17 cellular contexts compared by ENCODE assay signal in the genomic region with DNA sequence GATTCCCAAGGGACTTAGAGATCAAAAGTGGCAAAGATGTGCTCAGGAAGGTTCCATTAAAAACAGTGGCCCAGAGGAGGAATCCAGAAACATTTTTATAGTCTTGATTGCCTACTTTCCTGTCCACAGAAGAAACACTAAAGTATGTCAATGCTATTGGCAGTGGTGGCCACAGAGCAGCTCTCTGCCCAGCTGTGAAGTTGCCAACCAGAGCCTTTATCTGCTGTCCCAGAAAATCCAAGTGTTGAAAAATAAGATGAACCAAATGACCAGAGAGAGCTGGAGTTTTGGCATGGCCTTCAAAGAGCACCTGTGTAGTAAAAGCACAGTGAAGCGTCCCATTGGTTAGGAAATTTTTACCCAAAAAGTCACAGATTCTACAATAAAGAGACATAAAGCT.
A peak's percentile ranks its signal among the peaks of the same experiment; 100 is the strongest.
DNase-seq lines count a peak whose midpoint lies in the region; ATAC-seq and TF ChIP-seq lines count a peak whose summit lies in the region.
"Had no signal": no experiment of that assay in that cellular context is flagged by ENCODE, and none has a peak within 500 bp of the region (broad histone marks: within the 10 kb centered on the region; RNA-seq: fewer than 3 reads in every experiment).

No MANE protein-coding gene starts in this region.

- DNase-seq in WTC11 (ENCODE audit: low spot score): no peak
- DNase-seq in adrenal gland: peak in 5 of 7 donors; percentile 30 to 66 (median 39)
- DNase-seq in lung (ENCODE audit: low spot score): no peak
- no peak for DNase-seq in stimulated activated effector memory CD8-positive, alpha-beta T cell treated with anti-CD3 and anti-CD28 coated beads, Interleukin-12 subunit alpha, Interleukin-12 subunit beta, amount 100 ng/mL, for 72 hours (ENCODE audit: low spot score in 2 of 2)
- DNase-seq in T-cell: no peak
- DNase-seq in MV-4-11 (lab: John Stamatoyannopoulos, UW): no peak
- DNase-seq in retina: no peak
- DNase-seq: ACHN; AML-193; Caco-2; CD4-positive, alpha-beta T cell; H7; HFFc6; IMR-90 had no signal

- H3K36me3 Mint-ChIP-seq in WTC11 (no peaks in the 10 kb centered on the region), T-cell (peaks cover 72% of the 10 kb centered on the region)
- peaks cover 46% of the 10 kb centered on the region for H3K36me3 Mint-ChIP-seq in stimulated activated effector memory CD8-positive, alpha-beta T cell treated with anti-CD3 and anti-CD28 coated beads, Interleukin-12 subunit alpha, Interleukin-12 subunit beta, amount 100 ng/mL, for 72 hours

- ATAC-seq in WTC11 (no peak), lung (ENCODE audit: insufficient read depth, low FRiP score) (no peak), T-cell (replicated peaks in 1 of 4) (no peak)
- no peak for ATAC-seq in stimulated activated effector memory CD8-positive, alpha-beta T cell treated with anti-CD3 and anti-CD28 coated beads, Interleukin-12 subunit alpha, Interleukin-12 subunit beta, amount 100 ng/mL, for 72 hours
- ATAC-seq: GM23338, HCT116 had no signal

- WGBS in adrenal gland, 4 donors: 56 to 79% (median 69%) methylated on average over 1 of the region's 1 CpG
- 98 to 100% methylated on average over 1 of the region's 1 CpG for WGBS in lung, 2 donors

- no peaks in the 10 kb centered on the region for H3K9me3 ChIP-seq in adrenal gland (replicated peaks in 1 of 3)
- H3K9me3 ChIP-seq in lung (ENCODE audit: control insufficient read depth in 2 of 2, insufficient read depth in 1 of 2, low read length in 1 of 2): no peaks in the 10 kb centered on the region
- H3K9me3 ChIP-seq: Caco-2 had no signal

- no peak overlapping the region for H3K4me3 ChIP-seq in adrenal gland
- H3K4me3 ChIP-seq in lung: no peak overlapping the region
- H3K4me3 ChIP-seq: GM23338 had no signal

- CTCF ChIA-PET in WTC11 (lab: Charles Lee) (no interaction called here), T-cell (lab: Charles Lee) (no interaction called here)

- H3K4me3 Mint-ChIP-seq in WTC11 (no peak overlapping the region), T-cell (no peak overlapping the region)
- no peak overlapping the region for H3K4me3 Mint-ChIP-seq in stimulated activated effector memory CD8-positive, alpha-beta T cell treated with anti-CD3 and anti-CD28 coated beads, Interleukin-12 subunit alpha, Interleukin-12 subunit beta, amount 100 ng/mL, for 72 hours
- H3K4me3 Mint-ChIP-seq: CD4-positive, alpha-beta T cell; GM23338; HFFc6 had no signal

- H3K4me1 ChIP-seq in adrenal gland (replicated peaks in 1 of 2) (peaks cover 11 to 21% of the 10 kb centered on the region in 2 donors), lung (ENCODE audit: control insufficient read depth in 2 of 2, insufficient read depth in 2 of 2, low read length in 2 of 2) (peaks cover 2 to 10% of the 10 kb centered on the region in 2 donors)
- H3K4me1 ChIP-seq: Caco-2 had no signal

- peaks cover 27% of the 10 kb centered on the region for H3K4me1 Mint-ChIP-seq in WTC11
- H3K4me1 Mint-ChIP-seq in stimulated activated effector memory CD8-positive, alpha-beta T cell treated with anti-CD3 and anti-CD28 coated beads, Interleukin-12 subunit alpha, Interleukin-12 subunit beta, amount 100 ng/mL, for 72 hours: peaks cover 36% of the 10 kb centered on the region
- H3K4me1 Mint-ChIP-seq in T-cell: peaks cover 0 to 4% (median 4%) of the 10 kb centered on the region in 3 donors

- H3K36me3 ChIP-seq in adrenal gland (replicated peaks in 1 of 2) (peaks cover 0 to 42% of the 10 kb centered on the region in 2 donors), lung (ENCODE audit: control insufficient read depth in 2 of 2, insufficient read depth in 2 of 2, low read length in 2 of 2) (peaks cover 0 to 13% of the 10 kb centered on the region in 2 donors)

- intact Hi-C loops in adrenal gland (cut with DNase I): no loop called here

- H3K9me3 Mint-ChIP-seq in WTC11 (no peaks in the 10 kb centered on the region), T-cell (no peaks in the 10 kb centered on the region)
- no peaks in the 10 kb centered on the region for H3K9me3 Mint-ChIP-seq in stimulated activated effector memory CD8-positive, alpha-beta T cell treated with anti-CD3 and anti-CD28 coated beads, Interleukin-12 subunit alpha, Interleukin-12 subunit beta, amount 100 ng/mL, for 72 hours
- H3K9me3 Mint-ChIP-seq: CD4-positive, alpha-beta T cell; GM23338; HFFc6 had no signal

- H3K27me3 ChIP-seq in adrenal gland (no peaks in the 10 kb centered on the region), lung (ENCODE audit: control insufficient read depth, insufficient read depth) (no peaks in the 10 kb centered on the region)

- POLR2A ChIA-PET in WTC11 (lab: Charles Lee): no interaction called here
- POLR2A ChIA-PET in T-cell (lab: Charles Lee): no interaction called here

- H3K27ac Mint-ChIP-seq in WTC11: 0 out of 2 replicates have a peak overlapping the region, but pooled peaks have one; percentile 57
- peak overlapping the region; percentile 43 for H3K27ac Mint-ChIP-seq in stimulated activated effector memory CD8-positive, alpha-beta T cell treated with anti-CD3 and anti-CD28 coated beads, Interleukin-12 subunit alpha, Interleukin-12 subunit beta, amount 100 ng/mL, for 72 hours
- H3K27ac Mint-ChIP-seq in T-cell: no peak overlapping the region
- H3K27ac Mint-ChIP-seq: CD4-positive, alpha-beta T cell; GM23338; HFFc6 had no signal

- no peak for TF ChIP-seq POLR2A in adrenal gland (IDR thresholded peaks at IDR 0.05)

- no peaks in the 10 kb centered on the region for H3K27me3 Mint-ChIP-seq in WTC11 (ENCODE audit: low read depth)
- no peaks in the 10 kb centered on the region for H3K27me3 Mint-ChIP-seq in T-cell
- H3K27me3 Mint-ChIP-seq: CD4-positive, alpha-beta T cell had no signal

- H3K27ac ChIP-seq in adrenal gland (peak overlapping the region in 3 of 5 donors; percentile 3 to 37 (median 14)), lung (ENCODE audit: low read depth in 1 of 2, low read length in 1 of 2) (peak overlapping the region; percentile 12 to 30)
- H3K27ac ChIP-seq: C4-2B had no signal

- TF ChIP-seq CTCF in WTC11 (IDR thresholded peaks at IDR 0.05): no peak
- TF ChIP-seq CTCF in adrenal gland (IDR thresholded peaks at IDR 0.05): no peak
- no peak for TF ChIP-seq CTCF in lung (IDR thresholded peaks at IDR 0.05; ENCODE audit: control extremely low read depth, extremely low read depth)

TF ChIP-seq in WTC11, 78 proteins besides CTCF, POLR2A, EP300 and RAD21:
- TF ChIP-seq MYBL2 (CRISPR knock-in tag; IDR thresholded peaks at IDR 0.05): no peak

Comparison
In these comparisons a context has a peak if more than half of its experiments do, and no peak if none do; other contexts are left out.
1. DNase-seq: peak in adrenal gland (5 of 7); none in WTC11 (single experiment), lung (single experiment), stimulated activated effector memory CD8-positive, alpha-beta T cell treated with anti-CD3 and anti-CD28 coated beads, Interleukin-12 subunit alpha, Interleukin-12 subunit beta, amount 100 ng/mL, for 72 hours (0 of 2), T-cell (0 of 34), MV-4-11 (single experiment) and retina (single experiment).
2. H3K27ac Mint-ChIP-seq: peak in WTC11 (single experiment) and stimulated activated effector memory CD8-positive, alpha-beta T cell treated with anti-CD3 and anti-CD28 coated beads, Interleukin-12 subunit alpha, Interleukin-12 subunit beta, amount 100 ng/mL, for 72 hours (single experiment); none in T-cell (0 of 2).